ENCODE assay signal across 33 cellular contexts in genomic region chr19:33284146-33284643, GRCh38. TPM values are rescaled to one million over a fixed set of nuclear protein-coding genes. Genes with fewer than 3 reads are reported as not detected.
"Had no signal": no experiment of that assay in that cellular context is flagged by ENCODE, and none has a peak within 500 bp of the region (broad histone marks: within the 10 kb centered on the region; RNA-seq: fewer than 3 reads in every experiment).

No MANE protein-coding gene starts in this region.

- H3K27me3 ChIP-seq: hepatocyte, left lung, ovary, right atrium auricular region, right lobe of liver, testis, upper lobe of right lung had no signal

- H3K27ac Mint-ChIP-seq: mesothelial cell of epicardium; naive B cell; natural killer cell; nephron progenitor cell; stimulated activated memory B cell treated with anti-CD40 and anti-IgM and Interleukin-4, amounts not matched to agents 10 μg/mL and 1 μg/mL and 100 μg/mL, for 72 hours; stimulated activated naive CD8-positive, alpha-beta T cell treated with anti-CD3 and anti-CD28 coated beads, Interleukin-15, amount 100 ng/mL, for 72 hours had no signal

- H2AFZ ChIP-seq: hepatocyte had no signal

- ATAC-seq: heart right ventricle; left colon; lower lobe of right lung; natural killer cell; right lobe of liver; stimulated activated memory B cell treated with anti-CD40 and anti-IgM and Interleukin-4, amounts not matched to agents 10 μg/mL and 1 μg/mL and 100 μg/mL, for 72 hours; stimulated activated naive CD8-positive, alpha-beta T cell treated with anti-CD3 and anti-CD28 coated beads, Interleukin-15, amount 100 ng/mL, for 72 hours; upper lobe of right lung had no signal

- DNase-seq: heart right ventricle; islet precursor cell; kidney glomerular epithelial cell; left colon; lower lobe of right lung; mammary epithelial cell; mesendoderm; naive B cell; natural killer cell; nephron progenitor cell; ovary; stimulated activated CD4-positive, alpha-beta T cell treated with anti-CD3 and anti-CD28 coated beads, Interleukin-1b, Interleukin-23, amount 100 ng/mL, for 48 hours; stimulated activated CD4-positive, alpha-beta T cell treated with anti-CD3 and anti-CD28 coated beads, Interleukin-2, amount 100 ng/mL, for 48 hours; stimulated activated CD4-positive, alpha-beta T cell treated with anti-CD3 and anti-CD28 coated beads, Interleukin-4, amount 100 ng/mL, for 4 hours; stimulated activated CD8-positive, alpha-beta memory T cell treated with anti-CD3 and anti-CD28 coated beads, Interleukin-4, amount 100 ng/mL, for 48 hours; stimulated activated naive CD4-positive, alpha-beta T cell treated with Interleukin-2 at 50 U/mL for 16 hours; stimulated activated naive CD8-positive, alpha-beta T cell treated with anti-CD3 and anti-CD28 coated beads, Interleukin-15, amount 100 ng/mL, for 72 hours; testis; tibial artery; upper lobe of right lung had no signal

- H3K36me3 Mint-ChIP-seq: stimulated activated memory B cell treated with anti-CD40 and anti-IgM and Interleukin-4, amounts not matched to agents 10 μg/mL and 1 μg/mL and 100 μg/mL, for 72 hours had no signal

- H3K9me3 ChIP-seq: ovary, right lobe of liver, testis, upper lobe of right lung had no signal

- H3K4me3 Mint-ChIP-seq: mesothelial cell of epicardium; natural killer cell; nephron progenitor cell; stimulated activated memory B cell treated with anti-CD40 and anti-IgM and Interleukin-4, amounts not matched to agents 10 μg/mL and 1 μg/mL and 100 μg/mL, for 72 hours; stimulated activated naive CD8-positive, alpha-beta T cell treated with anti-CD3 and anti-CD28 coated beads, Interleukin-15, amount 100 ng/mL, for 72 hours had no signal

- H3K27me3 Mint-ChIP-seq: progenitor cell of endocrine pancreas had no signal

- FAIRE-seq: urothelium cell line had no signal

- H3K4me3 ChIP-seq: heart right ventricle, hepatocyte, left lung, lower lobe of right lung, ovary, right atrium auricular region, right lobe of liver, smooth muscle cell, testis, tibial artery, upper lobe of right lung had no signal

- H3K4me2 ChIP-seq: hepatocyte, smooth muscle cell had no signal

- H3K36me3 ChIP-seq: heart right ventricle, left lung, lower lobe of right lung, ovary, right atrium auricular region, right lobe of liver, tibial artery, upper lobe of right lung had no signal

- H3K27ac ChIP-seq: heart right ventricle, hepatocyte, left lung, lower lobe of right lung, ovary, right atrium auricular region, testis, tibial artery, upper lobe of right lung had no signal

- H3K4me1 ChIP-seq: right atrium auricular region, testis, tibial artery had no signal

RNA-seq across cellular contexts. Expression of gene SLC7A10, which starts 58.5 kb away (rescaled TPM):
- total RNA-seq: liver, mammary epithelial cell, mononuclear cell, natural killer cell, ovary, pulmonary artery endothelial cell, renal cortical epithelial cell, right lobe of liver, smooth muscle cell had no signal
- polyA plus RNA-seq: liver, mammary epithelial cell, ovary had no signal
